11 cellular contexts compared by ENCODE assay signal in genomic region chr9:15308511-15308910, GRCh38. TPM values are rescaled to one million over a fixed set of nuclear protein-coding genes. Genes with fewer than 3 reads are reported as not detected.
DNase-seq lines count a peak whose midpoint lies in the region; ATAC-seq, FAIRE-seq and TF ChIP-seq lines count a peak whose summit lies in the region.
"Had no signal": no experiment of that assay in that cellular context is flagged by ENCODE, and none has a peak within 500 bp of the region (broad histone marks: within the 10 kb centered on the region; RNA-seq: fewer than 3 reads in every experiment).

No MANE protein-coding gene starts in this region.

- H3K79me1 ChIP-seq in trophoblast cell (ENCODE audit: low read length), result peaks cover 2% of the 10 kb centered on the region

- H2AK5ac ChIP-seq in trophoblast cell (ENCODE audit: low read length), result no peak overlapping the region

- H3K27ac ChIP-seq in kidney (ENCODE audit: low read depth in 2 of 2, low read length in 2 of 2), result no peak overlapping the region
- H3K27ac ChIP-seq in trophoblast cell (ENCODE audit: low read depth, low read length), result no peak overlapping the region
- H3K27ac ChIP-seq: esophagus muscularis mucosa, sigmoid colon had no signal

- FAIRE-seq in bronchial epithelial cell (lab: Jason Lieb, UNC) (no peak), kidney (lab: Jason Lieb, UNC) (no peak)

- DNase-seq in BJ (ENCODE audit: low read depth) (peak; percentile 34), HT1080 (ENCODE audit: low read depth) (peak; percentile 33), bronchial epithelial cell (ENCODE audit: low read depth) (peak; percentile 89), kidney glomerular epithelial cell (lab: John Stamatoyannopoulos, UW) (peak; percentile 11), MV-4-11 (lab: John Stamatoyannopoulos, UW) (no peak), kidney (no peak), trophoblast cell (no peak)
- DNase-seq: sigmoid colon had no signal

- H3K23ac ChIP-seq in trophoblast cell (ENCODE audit: low read length), result no peak overlapping the region

- no peak overlapping the region for H2AFZ ChIP-seq in trophoblast cell (ENCODE audit: insufficient read depth, low read length, poor library complexity)

- no peak for ATAC-seq in HG03095 (IDR thresholded peaks at IDR 0.05; ENCODE audit: unreplicated experiment)
- ATAC-seq: activated naive CD4-positive, alpha-beta T cell treated with anti-CD3 and anti-CD28 coated beads, Interleukin-2, amount 50 U/mL, for 72 hours had no signal

- H3K9ac ChIP-seq in kidney (ENCODE audit: low read length in 2 of 2), result no peak overlapping the region
- no peak overlapping the region for H3K9ac ChIP-seq in trophoblast cell (ENCODE audit: low read length)

- H4K12ac ChIP-seq in trophoblast cell (ENCODE audit: low read depth, low read length), result no peak overlapping the region

- H2BK12ac ChIP-seq in trophoblast cell (ENCODE audit: low read length), result no peak overlapping the region

- H3K18ac ChIP-seq in trophoblast cell (ENCODE audit: low read length), result no peak overlapping the region

- no peak overlapping the region for H2BK5ac ChIP-seq in trophoblast cell (ENCODE audit: low read depth, low read length, poor library complexity)

- H4K8ac ChIP-seq in trophoblast cell (ENCODE audit: low read depth, low read length), result no peak overlapping the region

- H3K4ac ChIP-seq in trophoblast cell (ENCODE audit: low read depth, low read length), result no peak overlapping the region

- no CpG with 5 or more reads among the region's 1 CpG for WGBS in trophoblast cell (ENCODE audit: extremely low coverage, insufficient coverage, insufficient read length)

- H3K14ac ChIP-seq in trophoblast cell (ENCODE audit: low read length), result no peak overlapping the region

- intact Hi-C loops in kidney (cut with DNase I), result no loop called here

- H3K4me1 ChIP-seq in kidney (ENCODE audit: control insufficient read depth in 1 of 2, insufficient read depth in 1 of 2, low read depth in 1 of 2, low read length in 2 of 2) (no peaks in the 10 kb centered on the region), trophoblast cell (ENCODE audit: control insufficient read depth in 1 of 2, insufficient read depth in 2 of 2, low read length in 2 of 2) (peaks cover 6 to 9% of the 10 kb centered on the region in 2 experiments)

- H3K4me3 ChIP-seq in BJ (ENCODE audit: low read depth, low read length) (no peak overlapping the region), bronchial epithelial cell (ENCODE audit: low read depth, low read length) (no peak overlapping the region), kidney (ENCODE audit: low read length in 2 of 2) (no peak overlapping the region), trophoblast cell (ENCODE audit: low read depth, low read length) (no peak overlapping the region)
- H3K4me3 ChIP-seq: esophagus muscularis mucosa, sigmoid colon had no signal

- H4K91ac ChIP-seq in trophoblast cell (ENCODE audit: low read depth, low read length), result no peak overlapping the region

- CTCF ChIA-PET in BJ (lab: Yijun Ruan, JAX), result interaction anchor here (2.1 kb wide), 1 partner anchor 12 kb away, joined by 4 read pairs; no protein-coding TSS in a partner anchor

- no peak for TF ChIP-seq CTCF in BJ (IDR thresholded peaks at IDR 0.05; ENCODE audit: insufficient read depth, low read depth, low read length)
- TF ChIP-seq CTCF in bronchial epithelial cell (IDR thresholded peaks at IDR 0.05; ENCODE audit: insufficient read depth, low read length, severe bottlenecking), result no peak
- TF ChIP-seq CTCF in kidney (IDR thresholded peaks at IDR 0.05; ENCODE audit: borderline replicate concordance, extremely low read depth, insufficient read depth), result no peak

- H3K4me2 ChIP-seq in trophoblast cell (ENCODE audit: low read length), result no peak overlapping the region

- no peaks in the 10 kb centered on the region for H3K9me3 ChIP-seq in kidney (ENCODE audit: control insufficient read depth in 1 of 2, low read length in 2 of 2)
- H3K9me3 ChIP-seq in trophoblast cell (ENCODE audit: insufficient read depth, low read depth, low read length), result no peaks in the 10 kb centered on the region
- H3K9me3 ChIP-seq: esophagus muscularis mucosa, sigmoid colon had no signal

- POLR2A ChIA-PET in BJ (lab: Charles Lee), result no interaction called here

- peaks cover 3% of the 10 kb centered on the region for H3K79me2 ChIP-seq in trophoblast cell (ENCODE audit: control insufficient read depth, insufficient read depth, low read length, poor library complexity)

- no peak overlapping the region for H2BK120ac ChIP-seq in trophoblast cell (ENCODE audit: insufficient read depth, low read length, poor library complexity)

- H3K36me3 ChIP-seq in BJ (ENCODE audit: control insufficient read depth, insufficient read depth, low read length) (no peaks in the 10 kb centered on the region), bronchial epithelial cell (ENCODE audit: control insufficient read depth, insufficient read depth, low read length) (no peaks in the 10 kb centered on the region), kidney (ENCODE audit: control insufficient read depth in 1 of 2, insufficient read depth in 2 of 2, low read length in 2 of 2) (no peaks in the 10 kb centered on the region), trophoblast cell (ENCODE audit: control insufficient read depth in 1 of 2, insufficient read depth in 2 of 2, low read length in 2 of 2) (no peaks in the 10 kb centered on the region)
- H3K36me3 ChIP-seq: esophagus muscularis mucosa, sigmoid colon had no signal

- H3K27me3 ChIP-seq in BJ (ENCODE audit: control insufficient read depth, insufficient read depth, low read length) (no peaks in the 10 kb centered on the region), bronchial epithelial cell (ENCODE audit: control insufficient read depth, insufficient read depth, low read length) (no peaks in the 10 kb centered on the region), trophoblast cell (ENCODE audit: insufficient read depth, low read length) (no peaks in the 10 kb centered on the region)
- H3K27me3 ChIP-seq: esophagus muscularis mucosa, sigmoid colon had no signal

RNA-seq across cellular contexts. Expression of gene TTC39B, which starts 1.5 kb away (rescaled TPM):
- polyA plus RNA-seq in BJ (2011; rRNA removed) (5.1 and 9.2 TPM in 2 replicates), kidney (ENCODE audit: insufficient read depth, low read depth, low replicate concordance) (4.9 TPM)
- 9.3 and 9.6 TPM in 2 replicates for polyA minus RNA-seq in BJ (2011; rRNA and poly(A)+ RNA removed)
- total RNA-seq in HT1080 (2014; rRNA removed; shearing (Covaris generic)), result 1.6 and 3.3 TPM in 2 replicates
- 2.0 and 2.6 TPM in 2 replicates for polyA plus RNA-seq in HT1080 (2015; cell fraction: cytosol; rRNA removed)
- 3.7 and 4.3 TPM in 2 replicates for polyA plus RNA-seq in HT1080 (2015; cell fraction: nucleus; rRNA removed)
- total RNA-seq in bronchial epithelial cell (8.7 and 16.4 TPM in 2 replicates), kidney (22.0 TPM)
- polyA plus RNA-seq in trophoblast cell (2013), result 1.9 and 2.0 TPM in 2 replicates

Comparison
In these comparisons a context has a peak if more than half of its experiments do, and no peak if none do; other contexts are left out.
1. DNase-seq: peak in BJ (single experiment), HT1080 (single experiment), bronchial epithelial cell (single experiment) and kidney glomerular epithelial cell (single experiment); none in MV-4-11 (single experiment), kidney (single experiment) and trophoblast cell (0 of 2).